ENCODE assay signal across 9 cellular contexts in the genomic region with DNA sequence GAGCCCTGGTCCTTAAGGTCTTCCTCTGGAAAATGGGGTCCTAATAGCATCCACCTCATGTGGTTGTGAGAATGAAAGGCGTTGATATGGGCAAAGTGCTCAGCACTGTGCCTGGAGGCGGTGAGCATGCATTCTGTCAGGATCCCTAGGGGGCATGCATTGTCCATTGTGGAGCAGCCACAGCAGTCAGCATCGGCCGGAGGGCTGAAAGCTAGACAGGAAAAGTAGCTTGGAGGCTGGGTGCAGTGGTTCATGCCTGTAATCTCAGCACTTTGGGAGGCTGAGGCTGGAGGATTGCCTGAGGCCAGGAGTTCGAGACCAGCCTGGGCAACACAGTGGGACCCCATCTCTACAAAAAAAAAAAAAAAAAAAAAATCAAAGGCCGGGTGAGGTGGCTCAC.
DNase-seq lines count a peak whose midpoint lies in the region; ATAC-seq and TF ChIP-seq lines count a peak whose summit lies in the region.
"Had no signal": no experiment of that assay in that cellular context is flagged by ENCODE, and none has a peak within 500 bp of the region (broad histone marks: within the 10 kb centered on the region; RNA-seq: fewer than 3 reads in every experiment).

No MANE protein-coding gene starts in this region.

- TF ChIP-seq CTCF in adrenal gland (IDR thresholded peaks at IDR 0.05), result peak in 3 of 6 experiments; percentile 9 to 42 (median 25)
- peak; percentile 58 for TF ChIP-seq CTCF in lung (IDR thresholded peaks at IDR 0.05; ENCODE audit: control extremely low read depth, extremely low read depth)

- H3K27me3 ChIP-seq in adrenal gland (no peaks in the 10 kb centered on the region), lung (ENCODE audit: control insufficient read depth, insufficient read depth) (no peaks in the 10 kb centered on the region)

- in situ Hi-C loops in KBM-7 (cut with MboI; ENCODE audit: low pct_unique_long_range_greater_than_20kb, low sequenced_read_pairs), result no loop called here

- no peak for TF ChIP-seq POLR2A in adrenal gland (IDR thresholded peaks at IDR 0.05)

- H3K9me3 ChIP-seq in adrenal gland (replicated peaks in 1 of 3), result no peaks in the 10 kb centered on the region
- peaks cover 0 to 4% of the 10 kb centered on the region in 2 donors for H3K9me3 ChIP-seq in lung (ENCODE audit: control insufficient read depth in 2 of 2, insufficient read depth in 1 of 2, low read length in 1 of 2)

- no peaks in the 10 kb centered on the region for H3K4me1 ChIP-seq in adrenal gland (replicated peaks in 1 of 2)
- no peaks in the 10 kb centered on the region for H3K4me1 ChIP-seq in lung (ENCODE audit: control insufficient read depth in 2 of 2, insufficient read depth in 2 of 2, low read length in 2 of 2)

- 50 to 70% (median 59%) methylated on average over 3 to 6 of the region's 6 CpGs for WGBS in adrenal gland, 4 donors
- 42 to 47% methylated on average over 6 of the region's 6 CpGs for WGBS in lung, 2 donors

- intact Hi-C loops in adrenal gland (cut with DNase I), result loop anchor here in 1 of 2 donors (5.0 kb wide), 1 partner anchor 189 kb away; no protein-coding TSS in a partner anchor

- DNase-seq in GDM1 (lab: John Stamatoyannopoulos, UW) (peak; percentile 31), KBM-7 (peak; percentile 51), adrenal gland (peak in 6 of 7 donors; percentile 23 to 68 (median 30)), lung (ENCODE audit: low spot score) (no peak), DMS153 (lab: John Stamatoyannopoulos, UW) (no peak), NCI-H187 (lab: John Stamatoyannopoulos, UW) (no peak)

- no peak for ATAC-seq in lung (ENCODE audit: insufficient read depth, low FRiP score)
- no peak for ATAC-seq in GM19035 (IDR thresholded peaks at IDR 0.05; ENCODE audit: unreplicated experiment)
- no peak for ATAC-seq in HG03039 (IDR thresholded peaks at IDR 0.05; ENCODE audit: unreplicated experiment)

- no peak overlapping the region for H3K27ac ChIP-seq in adrenal gland
- no peak overlapping the region for H3K27ac ChIP-seq in lung (ENCODE audit: low read depth in 1 of 2, low read length in 1 of 2)
- H3K27ac ChIP-seq: epithelial cell of prostate had no signal

- H3K36me3 ChIP-seq in adrenal gland (replicated peaks in 1 of 2), result no peaks in the 10 kb centered on the region
- H3K36me3 ChIP-seq in lung (ENCODE audit: control insufficient read depth in 2 of 2, insufficient read depth in 2 of 2, low read length in 2 of 2), result no peaks in the 10 kb centered on the region

- H3K4me3 ChIP-seq in adrenal gland, result no peak overlapping the region
- H3K4me3 ChIP-seq in lung, result no peak overlapping the region

Comparison
In these comparisons a context has a peak if more than half of its experiments do, and no peak if none do; other contexts are left out.
1. DNase-seq: peak in GDM1 (single experiment), KBM-7 (single experiment) and adrenal gland (6 of 7); none in lung (single experiment), DMS153 (single experiment) and NCI-H187 (0 of 2).